In genomic region chr2:72859831-72860262, GRCh38 we compare ENCODE assay signal across 8 cellular contexts. TPM values are rescaled to one million over a fixed set of nuclear protein-coding genes. Genes with fewer than 3 reads are reported as not detected.
DNase-seq lines count a peak whose midpoint lies in the region; ATAC-seq and TF ChIP-seq lines count a peak whose summit lies in the region.

No MANE protein-coding gene starts in this region.

- no peaks in the 10 kb centered on the region for H3K36me3 Mint-ChIP-seq in natural killer cell

- intact Hi-C loops in natural killer cell (cut with micrococcal nuclease): loop anchor here (1.0 to 5.0 kb wide), 2 partner anchors 89 to 1313 kb away; no protein-coding TSS in a partner anchor

- CTCF ChIA-PET in AG04449 (lab: Yijun Ruan, JAX): interaction anchor here (0.7 to 6.2 kb wide), 42 partner anchors 9 to 1286 kb away, joined by 3 to 53 read pairs (median 4); partner anchors contain the start of gene SPR

- no peaks in the 10 kb centered on the region for H3K9me3 Mint-ChIP-seq in natural killer cell

- H3K27ac Mint-ChIP-seq in natural killer cell: no peak overlapping the region

- TF ChIP-seq CTCF in AG04449 (IDR thresholded peaks at IDR 0.05; ENCODE audit: insufficient read depth, low read length, missing control alignments) (peak; percentile 62), natural killer cell (IDR thresholded peaks at IDR 0.05) (peak; percentile 65)

- ATAC-seq in GM18511 (IDR thresholded peaks at IDR 0.05; ENCODE audit: unreplicated experiment) (peak; percentile 66), HG03432 (IDR thresholded peaks at IDR 0.05; ENCODE audit: unreplicated experiment) (peak; percentile 43), natural killer cell (peak; percentile 48 to 70 (median 57))

- peaks cover 46 to 63% of the 10 kb centered on the region in 2 donors for H3K27me3 Mint-ChIP-seq in natural killer cell (ENCODE audit: low read depth in 2 of 2)

- POLR2A ChIA-PET in AG04449 (lab: Yijun Ruan, JAX): no interaction called here

- no peak overlapping the region for H3K4me3 Mint-ChIP-seq in natural killer cell

- peaks cover 8 to 9% of the 10 kb centered on the region in 2 donors for H3K4me1 Mint-ChIP-seq in natural killer cell

- DNase-seq in AG04449 (ENCODE audit: low read depth, low spot score) (no peak), NCI-H774 (lab: John Stamatoyannopoulos, UW) (peak; percentile 77), epidermal melanocyte (ENCODE audit: insufficient read length, low spot score) (peak; percentile 33), natural killer cell (no peak), stromal cell of bone marrow (ENCODE audit: low read depth) (peak; percentile 22)
- peak in 2 of 3 experiments; percentile 5 to 19 for DNase-seq in activated CD8-positive, alpha-beta memory T cell treated with anti-CD3 and anti-CD28 coated beads for 48 hours (ENCODE audit: low read depth in 2 of 3, low spot score in 2 of 3)

- no peak overlapping the region for H3K4me3 ChIP-seq in AG04449 (ENCODE audit: low read depth, low read length)

RNA-seq across cellular contexts. Expression of gene SPR, which starts 27.4 kb away (rescaled TPM):
- 1 to 10 TPM in 1 of 3 donors, under 1 TPM in 2; 0.16 to 1.7 (median 0.34) TPM for total RNA-seq in natural killer cell

RNA-seq across cellular contexts. Expression of gene EXOC6B, which starts 34.0 kb away (rescaled TPM):
- total RNA-seq in natural killer cell: 10 to 100 TPM; 16.6 to 17.2 (median 17.1) TPM

RNA-seq across cellular contexts. Expression of gene EMX1, which starts 57.5 kb away (rescaled TPM):
- total RNA-seq in natural killer cell: not detected

Comparison
In these comparisons a context has a peak if more than half of its experiments do, and no peak if none do; other contexts are left out.
1. DNase-seq: peak in NCI-H774 (single experiment), activated CD8-positive, alpha-beta memory T cell treated with anti-CD3 and anti-CD28 coated beads for 48 hours (2 of 3), epidermal melanocyte (single experiment) and stromal cell of bone marrow (single experiment); none in AG04449 (single experiment) and natural killer cell (single experiment).
2. Peak in every context shown above with its lines, with median percentiles within 50 percentile points of each other: ATAC-seq.